ENCODE assay signal across 32 cellular contexts in genomic region chr11:8234910-8235309, GRCh38. TPM values are rescaled to one million over a fixed set of nuclear protein-coding genes. Genes with fewer than 3 reads are reported as not detected.
DNase-seq lines count a peak whose midpoint lies in the region; ATAC-seq and TF ChIP-seq lines count a peak whose summit lies in the region.
"Had no signal": no experiment of that assay in that cellular context is flagged by ENCODE, and none has a peak within 500 bp of the region (broad histone marks: within the 10 kb centered on the region; RNA-seq: fewer than 3 reads in every experiment).

No MANE protein-coding gene starts in this region.

- no peak overlapping the region for H3K27ac ChIP-seq in breast epithelium
- peak overlapping the region; percentile 98 for H3K27ac ChIP-seq in RWPE1
- H3K27ac ChIP-seq: cardiac muscle cell, coronary artery had no signal

- intact Hi-C loops in MCF 10A (cut with micrococcal nuclease) (no loop called here), breast epithelium (cut with DNase I; ENCODE audit: low total_unique reads) (no loop called here), left cardiac atrium (cut with DNase I) (no loop called here)

- POLR2A ChIA-PET in MCF 10A (lab: Yijun Ruan, JAX) (interaction anchor here (1.0 to 1.6 kb wide), 2 partner anchors 16 to 28 kb away, joined by 3 to 4 read pairs; partner anchors contain the start of gene LMO1), RWPE1 (lab: Yijun Ruan, JAX; ENCODE audit: low non-redundant PET) (no interaction called here)

- H3K9me3 Mint-ChIP-seq in MCF 10A (ENCODE audit: unreplicated experiment), result no peaks in the 10 kb centered on the region
- H3K9me3 Mint-ChIP-seq in memory B cell, result no peaks in the 10 kb centered on the region
- H3K9me3 Mint-ChIP-seq: activated CD4-positive, alpha-beta T cell treated with anti-CD3 and anti-CD28 coated beads, Interleukin-2, amount 10 ng/mL, durations not matched to agents 24 days and 14 days; activated naive CD8-positive, alpha-beta T cell treated with anti-CD3 and anti-CD28 coated beads for 36 hours; CD4-positive, alpha-beta T cell; GM23338; mesothelial cell of epicardium; naive thymus-derived CD4-positive, alpha-beta T cell had no signal

- no peaks in the 10 kb centered on the region for H3K4me1 ChIP-seq in breast epithelium

- H3K36me3 Mint-ChIP-seq in MCF 10A (ENCODE audit: insufficient read depth, unreplicated experiment) (no peaks in the 10 kb centered on the region), memory B cell (no peaks in the 10 kb centered on the region)
- H3K36me3 Mint-ChIP-seq: activated naive CD8-positive, alpha-beta T cell treated with anti-CD3 and anti-CD28 coated beads for 36 hours; mesothelial cell of epicardium; naive thymus-derived CD4-positive, alpha-beta T cell had no signal

- BruUV-seq in MCF 10A (replicated peaks; lab: Mats Ljungman, UMichigan), result no TSS peak

- TF ChIP-seq POLR2A in breast epithelium (IDR thresholded peaks at IDR 0.05), result no peak

- peak; percentile 63 for ATAC-seq in memory B cell (ENCODE audit: low read depth)
- no peak for ATAC-seq in left cardiac atrium
- ATAC-seq: K562; naive thymus-derived CD4-positive, alpha-beta T cell had no signal

- no peak overlapping the region for H3K27ac Mint-ChIP-seq in MCF 10A (ENCODE audit: low read depth, unreplicated experiment)
- no peak overlapping the region for H3K27ac Mint-ChIP-seq in memory B cell
- H3K27ac Mint-ChIP-seq: activated CD4-positive, alpha-beta T cell treated with anti-CD3 and anti-CD28 coated beads, Interleukin-2, amount 10 ng/mL, durations not matched to agents 24 days and 14 days; activated naive CD8-positive, alpha-beta T cell treated with anti-CD3 and anti-CD28 coated beads for 36 hours; CD4-positive, alpha-beta T cell; GM23338 had no signal

- CTCF ChIA-PET in MCF 10A (lab: Yijun Ruan, JAX), result interaction anchor here (0.6 to 19.3 kb wide), 6 partner anchors 27 to 773 kb away, joined by 3 to 398 read pairs (median 3); partner anchors contain the start of gene LMO1
- CTCF ChIA-PET in RWPE1 (lab: Yijun Ruan, JAX), result interaction anchor here (0.7 kb wide), 1 partner anchor 27 kb away, joined by 4 read pairs; no protein-coding TSS in a partner anchor

- TF ChIP-seq CTCF in MCF 10A (IDR thresholded peaks at IDR 0.05; ENCODE audit: unreplicated experiment) (no peak), breast epithelium (IDR thresholded peaks at IDR 0.05) (no peak), RWPE1 (conservative IDR thresholded peaks at IDR 0.05; ENCODE audit: low read depth) (no peak)

- H3K4me1 Mint-ChIP-seq in MCF 10A (ENCODE audit: insufficient read depth, unreplicated experiment) (peaks cover 17% of the 10 kb centered on the region), memory B cell (peaks cover 7% of the 10 kb centered on the region)
- H3K4me1 Mint-ChIP-seq: activated CD4-positive, alpha-beta T cell treated with anti-CD3 and anti-CD28 coated beads, Interleukin-2, amount 10 ng/mL, durations not matched to agents 24 days and 14 days had no signal

- no peaks in the 10 kb centered on the region for H3K9me3 ChIP-seq in breast epithelium
- H3K9me3 ChIP-seq: MG63 had no signal

- H3K4me3 Mint-ChIP-seq in MCF 10A (ENCODE audit: unreplicated experiment), result peak overlapping the region; percentile 34
- H3K4me3 Mint-ChIP-seq in memory B cell, result no peak overlapping the region
- H3K4me3 Mint-ChIP-seq: activated CD4-positive, alpha-beta T cell treated with anti-CD3 and anti-CD28 coated beads, Interleukin-2, amount 10 ng/mL, durations not matched to agents 24 days and 14 days; activated naive CD8-positive, alpha-beta T cell treated with anti-CD3 and anti-CD28 coated beads for 36 hours; CD4-positive, alpha-beta T cell; GM23338; mesothelial cell of epicardium had no signal

- H3K27me3 Mint-ChIP-seq in MCF 10A (ENCODE audit: insufficient read depth, unreplicated experiment), result no peaks in the 10 kb centered on the region
- H3K27me3 Mint-ChIP-seq in memory B cell, result peaks cover 3% of the 10 kb centered on the region
- H3K27me3 Mint-ChIP-seq: activated CD4-positive, alpha-beta T cell treated with anti-CD3 and anti-CD28 coated beads, Interleukin-2, amount 10 ng/mL, durations not matched to agents 24 days and 14 days; activated naive CD8-positive, alpha-beta T cell treated with anti-CD3 and anti-CD28 coated beads for 36 hours; CD4-positive, alpha-beta T cell; naive thymus-derived CD4-positive, alpha-beta T cell had no signal

- no peaks in the 10 kb centered on the region for H3K36me3 ChIP-seq in breast epithelium
- H3K36me3 ChIP-seq: cardiac muscle cell, MG63 had no signal

- DNase-seq in MCF 10A (ENCODE audit: unreplicated experiment), result no peak
- no peak for DNase-seq in breast epithelium (ENCODE audit: low spot score in 2 of 2)
- DNase-seq in RWPE1 (ENCODE audit: low spot score), result no peak
- DNase-seq in memory B cell (ENCODE audit: low spot score in 2 of 2), result no peak
- DNase-seq in iPS-NIHi7 (ENCODE audit: extremely low spot score), result no peak
- DNase-seq in stimulated activated CD4-positive, alpha-beta T cell treated with anti-CD3 and anti-CD28 coated beads, Interleukin-12 subunit alpha, Interleukin-12 subunit beta, amount 100 ng/mL, for 4 hours, result no peak
- DNase-seq in left cardiac atrium, result no peak
- DNase-seq in NOMO-1 treated with DMSO at 0.1 percent for 48 hours (lab: John Stamatoyannopoulos, UW; ENCODE audit: unreplicated experiment), result no peak
- DNase-seq: activated CD4-positive, alpha-beta T cell treated with anti-CD3 and anti-CD28 coated beads, Interleukin-2, amount 10 ng/mL, durations not matched to agents 24 days and 14 days; activated gamma-delta T cell; activated naive CD8-positive, alpha-beta T cell treated with anti-CD3 and anti-CD28 coated beads for 36 hours; activated T-cell treated with anti-CD3 and anti-CD28 coated beads, Interleukin-2, amount 50 U/mL, for 1 hour; aorta; CD4-positive, alpha-beta T cell; effector CD8-positive, alpha-beta T cell; naive thymus-derived CD4-positive, alpha-beta T cell; NCI-H1105 treated with DMSO at 0.1 percent for 48 hours; NCI-H2171 treated with DMSO at 0.1 percent for 48 hours; NCI-H524 treated with DMSO at 0.1 percent for 48 hours; stimulated activated naive CD4-positive, alpha-beta T cell treated with Interleukin-2 at 50 U/mL for 16 hours; T-helper 9 cell had no signal

- H3K27me3 ChIP-seq in breast epithelium, result no peaks in the 10 kb centered on the region
- H3K27me3 ChIP-seq: cardiac muscle cell, MG63 had no signal

- H3K4me3 ChIP-seq in breast epithelium, result no peak overlapping the region
- H3K4me3 ChIP-seq: cardiac muscle cell, coronary artery, GM23338, K562, MG63 had no signal

RNA-seq across cellular contexts. Expression of gene LMO1, which starts 28.8 kb away (rescaled TPM):
- total RNA-seq in MCF 10A (2022) (not detected in 2 replicates), breast epithelium (not detected), left cardiac atrium (under 1 TPM in 1 of 2 donors, not detected in 1; 0.18 TPM)
- total RNA-seq: activated CD4-positive, alpha-beta T cell treated with anti-CD3 and anti-CD28 coated beads, Interleukin-2, amount 10 ng/mL, durations not matched to agents 24 days and 14 days; activated CD8-positive, alpha-beta memory T cell treated with anti-CD3 and anti-CD28 coated beads for 36 hours; activated naive CD8-positive, alpha-beta T cell treated with anti-CD3 and anti-CD28 coated beads for 36 hours; aorta; CD4-positive, alpha-beta T cell; Daoy; epithelial cell of proximal tubule; GM23338; K562; liver; naive thymus-derived CD4-positive, alpha-beta T cell; urinary bladder had no signal
